8 cellular contexts compared by ENCODE assay signal in the genomic region with DNA sequence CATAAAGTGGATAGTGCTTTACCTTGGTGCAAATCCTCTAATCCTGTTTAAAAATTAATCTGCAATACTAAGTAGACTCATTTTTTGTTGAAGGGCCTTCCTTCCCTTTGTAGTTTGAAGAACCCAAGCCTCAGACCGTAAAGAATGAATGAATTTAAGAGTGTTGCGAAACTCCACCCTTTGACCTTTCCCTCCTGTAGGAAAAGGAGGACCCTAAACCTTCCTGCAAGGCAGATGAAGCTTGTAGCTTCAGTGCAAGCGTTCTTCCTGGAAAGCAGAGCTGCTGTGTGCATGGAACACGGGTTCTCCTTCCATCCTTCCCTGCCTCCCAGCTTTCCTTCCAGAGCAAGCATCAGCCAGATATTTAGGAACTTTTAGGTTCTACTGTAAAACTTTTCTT. TPM values are rescaled to one million over a fixed set of nuclear protein-coding genes. Genes with fewer than 3 reads are reported as not detected.
DNase-seq lines count a peak whose midpoint lies in the region; ATAC-seq, FAIRE-seq and TF ChIP-seq lines count a peak whose summit lies in the region.

No MANE protein-coding gene starts in this region.

- H3K36me3 ChIP-seq in KMS-11 (ENCODE audit: insufficient read depth) (no peaks in the 10 kb centered on the region), H1 (ENCODE audit: control insufficient read depth in 2 of 4, insufficient read depth in 4 of 4, low read length in 3 of 4) (no peaks in the 10 kb centered on the region)

- TF ChIP-seq CTCF in Calu3 (IDR thresholded peaks at IDR 0.05; ENCODE audit: unreplicated experiment), result no peak
- no peak for TF ChIP-seq CTCF in KMS-11 (conservative IDR thresholded peaks at IDR 0.05; ENCODE audit: low read depth, low read length)
- TF ChIP-seq CTCF in H1 (IDR thresholded peaks at IDR 0.05; ENCODE audit: control extremely low read depth in 1 of 3, insufficient read depth in 1 of 3, low read depth in 1 of 3, low read length in 3 of 3), result no peak

- no peak overlapping the region for H2BK5ac ChIP-seq in H1 (ENCODE audit: low read depth, low read length)

- no peaks in the 10 kb centered on the region for H3K9me3 Mint-ChIP-seq in Calu3 (ENCODE audit: low read depth, unreplicated experiment)
- H3K9me3 Mint-ChIP-seq in natural killer cell treated with Interleukin-12 subunit alpha and Interleukin-12 subunit beta and Interleukin-15 and Interleukin-18, amount 100 ng/mL, for 72 hours, result no peaks in the 10 kb centered on the region
- H3K9me3 Mint-ChIP-seq in activated CD8-positive, alpha-beta memory T cell treated with anti-CD3 and anti-CD28 coated beads, Interleukin-2, amount 10 ng/mL, durations not matched to agents 7 days and 5 days (ENCODE audit: low read depth), result no peaks in the 10 kb centered on the region

- peaks cover 9% of the 10 kb centered on the region for H3K23me2 ChIP-seq in H1 (ENCODE audit: low read depth, low read length)

- POLR2A ChIA-PET in H1 (lab: Charles Lee; ENCODE audit: partially characterized antibody), result interaction anchor here (1.0 to 6.4 kb wide), 7 partner anchors 9 to 98 kb away, joined by 3 to 100 read pairs (median 5); no protein-coding TSS in a partner anchor

- WGBS in H1 (ENCODE audit: extremely low coverage in 1 of 2, insufficient coverage in 1 of 2, insufficient read length in 1 of 2, insufficient replicate concordance in 2 of 2, low coverage in 1 of 2, low lambda C conversion rate in 2 of 2, missing lambda C conversion rate in 1 of 2), 2 experiments, result 64% methylated on average over 4 of the region's 4 CpGs; no CpG with 5 or more reads in 1 of the 2 experiments

- H3K4me2 ChIP-seq in KMS-11, result peak overlapping the region; percentile 94; the same call in 1 of the 2 replicates
- H3K4me2 ChIP-seq in H1 (ENCODE audit: insufficient read depth in 1 of 2, low read depth in 2 of 2, low read length in 2 of 2), result peak overlapping the region; percentile 82 to 94

- H2BK15ac ChIP-seq in H1 (ENCODE audit: low read length), result no peak overlapping the region

- no peak for FAIRE-seq in H1 (lab: Jason Lieb, UNC)

- no peaks in the 10 kb centered on the region for H3K9me3 ChIP-seq in H1 (ENCODE audit: insufficient read depth in 2 of 2, low read depth in 1 of 2, low read length in 1 of 2)

- H3K23ac ChIP-seq in H1 (ENCODE audit: insufficient read length), result no peak overlapping the region

- H4K20me1 ChIP-seq in KMS-11 (ENCODE audit: insufficient read depth) (no peaks in the 10 kb centered on the region), H1 (replicated peaks in 1 of 2; ENCODE audit: control insufficient read depth in 1 of 2, insufficient read depth in 2 of 2, low read length in 2 of 2) (peaks cover 5 to 17% of the 10 kb centered on the region in 2 experiments)

- TF ChIP-seq EP300 in H1 (IDR thresholded peaks at IDR 0.05; ENCODE audit: borderline replicate concordance in 1 of 2, low read depth in 2 of 2, low read length in 2 of 2), result no peak

- TF ChIP-seq POLR2A in H1 (IDR thresholded peaks at IDR 0.05; ENCODE audit: control extremely low read depth in 1 of 2, low read depth in 2 of 2, low read length in 2 of 2), result no peak

- no peak overlapping the region for H4K8ac ChIP-seq in H1 (ENCODE audit: extremely low read depth, insufficient read depth, low read length)

- H3K27ac Mint-ChIP-seq in Calu3 (ENCODE audit: unreplicated experiment), result no peak overlapping the region
- no peak overlapping the region for H3K27ac Mint-ChIP-seq in natural killer cell treated with Interleukin-12 subunit alpha and Interleukin-12 subunit beta and Interleukin-15 and Interleukin-18, amount 100 ng/mL, for 72 hours
- no peak overlapping the region for H3K27ac Mint-ChIP-seq in activated CD8-positive, alpha-beta memory T cell treated with anti-CD3 and anti-CD28 coated beads, Interleukin-2, amount 10 ng/mL, durations not matched to agents 7 days and 5 days

- H2BK12ac ChIP-seq in H1 (ENCODE audit: low read depth, low read length), result no peak overlapping the region; the same call in 1 of the 2 replicates

- CTCF ChIA-PET in Calu3 (lab: Charles Lee), result interaction anchor here (1.5 kb wide), 1 partner anchor 12 kb away, joined by 4 read pairs; no protein-coding TSS in a partner anchor
- CTCF ChIA-PET in H1 (lab: Charles Lee; ENCODE audit: partially characterized antibody), result interaction anchor here (1.1 to 4.5 kb wide), 8 partner anchors 10 to 44 kb away, joined by 3 to 42 read pairs (median 5); no protein-coding TSS in a partner anchor
- CTCF ChIA-PET in activated CD8-positive, alpha-beta memory T cell treated with anti-CD3 and anti-CD28 coated beads, Interleukin-2, amount 10 ng/mL, durations not matched to agents 7 days and 5 days (lab: Charles Lee), result interaction anchor here (0.7 to 3.3 kb wide), 5 partner anchors 10 to 56 kb away, joined by 3 to 15 read pairs (median 5); no protein-coding TSS in a partner anchor

- H3K4ac ChIP-seq in H1 (replicated peaks; ENCODE audit: insufficient read length, low read depth, low read length), result no peak overlapping the region

- BruUV-seq in Calu3 (replicated peaks; lab: Mats Ljungman, UMichigan), result TSS peak; percentile 59

- H3K9ac ChIP-seq in KMS-11, result no peak overlapping the region
- H3K9ac ChIP-seq in H1 (replicated peaks in 1 of 4; ENCODE audit: extremely low read depth in 1 of 4, low read depth in 3 of 4, low read length in 3 of 4), result no peak overlapping the region; a peak in 1 of 7 replicates

- no peak overlapping the region for H4K5ac ChIP-seq in H1 (ENCODE audit: insufficient read length, low read depth, low read length)

- intact Hi-C loops in Calu3 (cut with micrococcal nuclease; ENCODE audit: unreplicated experiment), result loop anchor here (10.0 kb wide), 1 partner anchor 128 kb away; a partner anchor contains a TSS

- H3K4me1 ChIP-seq in KMS-11 (ENCODE audit: low read depth, poor library complexity, severe bottlenecking) (peaks cover 18% of the 10 kb centered on the region), H1 (replicated peaks in 1 of 4; ENCODE audit: control insufficient read depth in 3 of 4, insufficient read depth in 4 of 4, low read length in 3 of 4) (peaks cover 7 to 21% (median 11%) of the 10 kb centered on the region in 4 experiments)

- no peak overlapping the region for H2AK5ac ChIP-seq in H1 (ENCODE audit: low read depth, low read length)

- H3K36me3 Mint-ChIP-seq in Calu3 (ENCODE audit: insufficient read depth, unreplicated experiment), result peaks cover 24% of the 10 kb centered on the region
- no peaks in the 10 kb centered on the region for H3K36me3 Mint-ChIP-seq in natural killer cell treated with Interleukin-12 subunit alpha and Interleukin-12 subunit beta and Interleukin-15 and Interleukin-18, amount 100 ng/mL, for 72 hours
- no peaks in the 10 kb centered on the region for H3K36me3 Mint-ChIP-seq in activated CD8-positive, alpha-beta memory T cell treated with anti-CD3 and anti-CD28 coated beads, Interleukin-2, amount 10 ng/mL, durations not matched to agents 7 days and 5 days

- H4K91ac ChIP-seq in H1 (replicated peaks; ENCODE audit: insufficient read length, low read length), result no peak overlapping the region

- H3K4me3 Mint-ChIP-seq in Calu3 (ENCODE audit: low read depth, unreplicated experiment), result peak overlapping the region; percentile 85
- peak overlapping the region; percentile 90 for H3K4me3 Mint-ChIP-seq in natural killer cell treated with Interleukin-12 subunit alpha and Interleukin-12 subunit beta and Interleukin-15 and Interleukin-18, amount 100 ng/mL, for 72 hours
- H3K4me3 Mint-ChIP-seq in activated CD8-positive, alpha-beta memory T cell treated with anti-CD3 and anti-CD28 coated beads, Interleukin-2, amount 10 ng/mL, durations not matched to agents 7 days and 5 days, result no peak overlapping the region

- H3K27ac ChIP-seq in KMS-11 (no peak overlapping the region), H1 (ENCODE audit: low read depth, low read length) (no peak overlapping the region)

- H3K56ac ChIP-seq in H1 (replicated peaks; ENCODE audit: insufficient read length, low read depth, low read length), result no peak overlapping the region

- H3K27me3 ChIP-seq in KMS-11 (ENCODE audit: insufficient read depth, low read depth) (no peaks in the 10 kb centered on the region), H1 (replicated peaks in 1 of 4; ENCODE audit: control insufficient read depth in 3 of 4, extremely low read depth in 1 of 4, insufficient read depth in 3 of 4, low read length in 3 of 4) (no peaks in the 10 kb centered on the region)

- H3K79me1 ChIP-seq in H1 (ENCODE audit: low read depth, low read length), result peaks cover 7% of the 10 kb centered on the region

- ATAC-seq in natural killer cell treated with Interleukin-12 subunit alpha and Interleukin-12 subunit beta and Interleukin-15 and Interleukin-18, amount 100 ng/mL, for 72 hours, result no peak
- no peak for ATAC-seq in GM18517 (IDR thresholded peaks at IDR 0.05; ENCODE audit: unreplicated experiment)
- no peak for ATAC-seq in activated CD8-positive, alpha-beta memory T cell treated with anti-CD3 and anti-CD28 coated beads, Interleukin-2, amount 10 ng/mL, durations not matched to agents 7 days and 5 days

- H3K4me1 Mint-ChIP-seq in Calu3 (ENCODE audit: low read depth, unreplicated experiment), result no peaks in the 10 kb centered on the region
- H3K4me1 Mint-ChIP-seq in natural killer cell treated with Interleukin-12 subunit alpha and Interleukin-12 subunit beta and Interleukin-15 and Interleukin-18, amount 100 ng/mL, for 72 hours (ENCODE audit: low read depth in 2 of 2), result peaks cover 11 to 12% of the 10 kb centered on the region in 2 donors
- H3K4me1 Mint-ChIP-seq in activated CD8-positive, alpha-beta memory T cell treated with anti-CD3 and anti-CD28 coated beads, Interleukin-2, amount 10 ng/mL, durations not matched to agents 7 days and 5 days, result peaks cover 22% of the 10 kb centered on the region

- H3K27me3 Mint-ChIP-seq in Calu3 (ENCODE audit: unreplicated experiment), result no peaks in the 10 kb centered on the region
- H3K27me3 Mint-ChIP-seq in natural killer cell treated with Interleukin-12 subunit alpha and Interleukin-12 subunit beta and Interleukin-15 and Interleukin-18, amount 100 ng/mL, for 72 hours, result no peaks in the 10 kb centered on the region
- H3K27me3 Mint-ChIP-seq in activated CD8-positive, alpha-beta memory T cell treated with anti-CD3 and anti-CD28 coated beads, Interleukin-2, amount 10 ng/mL, durations not matched to agents 7 days and 5 days, result peaks cover 3% of the 10 kb centered on the region

- no peak overlapping the region for H3K14ac ChIP-seq in H1 (ENCODE audit: insufficient read length)

- no peak for TF ChIP-seq RAD21 in H1 (IDR thresholded peaks at IDR 0.05 in 1 of 2, conservative IDR thresholded peaks at IDR 0.05 in 1 of 2; ENCODE audit: low read depth in 2 of 2, low read length in 2 of 2)

- H2BK120ac ChIP-seq in H1 (replicated peaks; ENCODE audit: low read depth, low read length), result no peak overlapping the region

- H3K79me2 ChIP-seq in KMS-11 (ENCODE audit: insufficient read depth, low read depth) (no peaks in the 10 kb centered on the region), H1 (ENCODE audit: control insufficient read depth in 1 of 2, insufficient read depth in 2 of 2, low read length in 2 of 2) (peaks cover 15 to 54% of the 10 kb centered on the region in 2 experiments)

- DNase-seq in Calu3 (no peak), H1 (ENCODE audit: low read depth in 1 of 2, low spot score in 2 of 2) (no peak), AG08395 (ENCODE audit: low spot score) (no peak), NCI-H524 (lab: John Stamatoyannopoulos, UW) (no peak)
- no peak for DNase-seq in natural killer cell treated with Interleukin-12 subunit alpha and Interleukin-12 subunit beta and Interleukin-15 and Interleukin-18, amount 100 ng/mL, for 72 hours (ENCODE audit: low spot score)
- no peak for DNase-seq in activated CD8-positive, alpha-beta memory T cell treated with anti-CD3 and anti-CD28 coated beads, Interleukin-2, amount 10 ng/mL, durations not matched to agents 7 days and 5 days

- H2AFZ ChIP-seq in KMS-11 (ENCODE audit: low read depth) (no peak overlapping the region), H1 (ENCODE audit: low read length) (no peak overlapping the region)

- H2BK20ac ChIP-seq in H1 (ENCODE audit: low read length), result no peak overlapping the region

- no peak overlapping the region for H3K18ac ChIP-seq in H1 (ENCODE audit: extremely low read depth, low read length)

- no peak overlapping the region for H3K4me3 ChIP-seq in KMS-11 (IDR thresholded peaks at IDR 0.05; ENCODE audit: insufficient read depth, low read depth, low read length)
- peak overlapping the region; percentile 9 to 85 (median 76); a peak in 6 of 8 replicates for H3K4me3 ChIP-seq in H1 (ENCODE audit: extremely low read depth in 1 of 4, insufficient read depth in 2 of 4, low read depth in 3 of 4, low read length in 4 of 4)

RNA-seq across cellular contexts. Expression of a gene that starts 1.7 kb away (rescaled TPM):
- 30.9 and 34.8 TPM in 2 replicates for total RNA-seq in Calu3 (2022)
- total RNA-seq in H1 (2021; fragmentation: NEBNext Ultra II Directional; extraction: Animal tissue kit (Norgen Biotek cat#: 25700)), result 135 and 140 TPM in 2 replicates
- 102 and 146 TPM in 2 replicates for polyA plus RNA-seq in H1 (2011; rRNA removed)
- 83.6 TPM for polyA plus RNA-seq in H1 (2011; cell fraction: cytosol; rRNA removed)
- 162 TPM for polyA plus RNA-seq in H1 (2011; cell fraction: nucleus; rRNA removed)
- 132 to 157 TPM (median 152 TPM) in 4 replicates for polyA plus RNA-seq in H1 (2012, experiment 1 of 2)
- polyA plus RNA-seq in H1 (2012, experiment 2 of 2), result 207 TPM
- polyA plus RNA-seq in H1 (2013, experiment 1 of 2), result 90.4 TPM
- 90.8 TPM for polyA plus RNA-seq in H1 (2013, experiment 2 of 2)
- 46.3 and 73.7 TPM in 2 replicates for polyA minus RNA-seq in H1 (2011; rRNA and poly(A)+ RNA removed)
- 42.6 TPM for polyA minus RNA-seq in H1 (2011; cell fraction: cytosol; rRNA and poly(A)+ RNA removed)
- 46.7 TPM for polyA minus RNA-seq in H1 (2011; cell fraction: nucleus; rRNA and poly(A)+ RNA removed)
- total RNA-seq in natural killer cell treated with Interleukin-12 subunit alpha and Interleukin-12 subunit beta and Interleukin-15 and Interleukin-18, amount 100 ng/mL, for 72 hours, result 10 to 100 TPM in 1 of 2 donors, 1 to 10 TPM in 1; 8.6 to 12.0 TPM
- 10 to 100 TPM; 14.1 to 19.1 TPM for total RNA-seq in activated CD8-positive, alpha-beta memory T cell treated with anti-CD3 and anti-CD28 coated beads, Interleukin-2, amount 10 ng/mL, durations not matched to agents 7 days and 5 days
